ENCODE assay signal across 8 cellular contexts in genomic region chr11:65430406-65431217, GRCh38. TPM values are rescaled to one million over a fixed set of nuclear protein-coding genes. Genes with fewer than 3 reads are reported as not detected.
DNase-seq lines count a peak whose midpoint lies in the region; ATAC-seq and TF ChIP-seq lines count a peak whose summit lies in the region.

No MANE protein-coding gene starts in this region.

- TF ChIP-seq CTCF in left lung (IDR thresholded peaks at IDR 0.05): no peak
- TF ChIP-seq CTCF in type B pancreatic cell (conservative IDR thresholded peaks at IDR 0.05): no peak

- H3K4me1 ChIP-seq in left lung (peaks cover 42 to 91% of the 10 kb centered on the region in 2 donors), SJCRH30 (peaks cover 12% of the 10 kb centered on the region)

- H3K27ac ChIP-seq in left lung (peak overlapping the region; percentile 77 to 99), SJCRH30 (no peak overlapping the region)

- CTCF ChIA-PET in activated naive CD4-positive, alpha-beta T cell treated with anti-CD3 and anti-CD28 coated beads for 36 hours (lab: Charles Lee): interaction anchor here (1.0 to 1.5 kb wide), 8 partner anchors 10 to 81 kb away, joined by 3 to 6 read pairs (median 4); partner anchors contain the start of gene MALAT1

- H3K36me3 ChIP-seq in left lung: peaks cover 5 to 64% of the 10 kb centered on the region in 2 donors
- peaks cover 42% of the 10 kb centered on the region for H3K36me3 ChIP-seq in SJCRH30

- ATAC-seq in left lung: peak; percentile 0
- no peak for ATAC-seq in HG02798 (IDR thresholded peaks at IDR 0.05; ENCODE audit: poor library complexity, unreplicated experiment)
- ATAC-seq in GM21360 (IDR thresholded peaks at IDR 0.05; ENCODE audit: unreplicated experiment): no peak

- intact Hi-C loops in activated naive CD4-positive, alpha-beta T cell treated with anti-CD3 and anti-CD28 coated beads for 36 hours (cut with micrococcal nuclease): loop anchor here (2.0 kb wide), 1 partner anchor 14 kb away; no protein-coding TSS in a partner anchor
- intact Hi-C loops in left lung (cut with DNase I): no loop called here

- H3K4me3 ChIP-seq in left lung (peak overlapping the region in 1 of 2 donors; percentile 80), SJCRH30 (no peak overlapping the region)

- H3K4me3 Mint-ChIP-seq in activated naive CD4-positive, alpha-beta T cell treated with anti-CD3 and anti-CD28 coated beads for 36 hours: peak overlapping the region; percentile 100
- peak overlapping the region; percentile 100 for H3K4me3 Mint-ChIP-seq in activated naive CD8-positive, alpha-beta T cell treated with anti-CD3 and anti-CD28 coated beads for 36 hours
- peak overlapping the region; percentile 70 for H3K4me3 Mint-ChIP-seq in type B pancreatic cell

- H3K27me3 ChIP-seq in left lung: no peaks in the 10 kb centered on the region
- no peaks in the 10 kb centered on the region for H3K27me3 ChIP-seq in SJCRH30

- peak overlapping the region; percentile 99 for H3K27ac Mint-ChIP-seq in activated naive CD4-positive, alpha-beta T cell treated with anti-CD3 and anti-CD28 coated beads for 36 hours
- H3K27ac Mint-ChIP-seq in activated naive CD8-positive, alpha-beta T cell treated with anti-CD3 and anti-CD28 coated beads for 36 hours: peak overlapping the region; percentile 99
- peak overlapping the region; percentile 99 for H3K27ac Mint-ChIP-seq in type B pancreatic cell

- peaks cover 71% of the 10 kb centered on the region for H3K36me3 Mint-ChIP-seq in activated naive CD4-positive, alpha-beta T cell treated with anti-CD3 and anti-CD28 coated beads for 36 hours (ENCODE audit: low read depth)
- H3K36me3 Mint-ChIP-seq in activated naive CD8-positive, alpha-beta T cell treated with anti-CD3 and anti-CD28 coated beads for 36 hours: peaks cover 43% of the 10 kb centered on the region
- peaks cover 33% of the 10 kb centered on the region for H3K36me3 Mint-ChIP-seq in type B pancreatic cell

- H3K9me3 ChIP-seq in left lung: no peaks in the 10 kb centered on the region
- H3K9me3 ChIP-seq in SJCRH30 (replicated peaks): no peaks in the 10 kb centered on the region

- H3K9me3 Mint-ChIP-seq in activated naive CD4-positive, alpha-beta T cell treated with anti-CD3 and anti-CD28 coated beads for 36 hours: no peaks in the 10 kb centered on the region
- H3K9me3 Mint-ChIP-seq in activated naive CD8-positive, alpha-beta T cell treated with anti-CD3 and anti-CD28 coated beads for 36 hours: no peaks in the 10 kb centered on the region
- H3K9me3 Mint-ChIP-seq in type B pancreatic cell: no peaks in the 10 kb centered on the region

- H3K27me3 Mint-ChIP-seq in activated naive CD4-positive, alpha-beta T cell treated with anti-CD3 and anti-CD28 coated beads for 36 hours (ENCODE audit: low read depth): no peaks in the 10 kb centered on the region
- no peaks in the 10 kb centered on the region for H3K27me3 Mint-ChIP-seq in activated naive CD8-positive, alpha-beta T cell treated with anti-CD3 and anti-CD28 coated beads for 36 hours
- peaks cover 18% of the 10 kb centered on the region for H3K27me3 Mint-ChIP-seq in type B pancreatic cell

- H3K4me1 Mint-ChIP-seq in activated naive CD4-positive, alpha-beta T cell treated with anti-CD3 and anti-CD28 coated beads for 36 hours (ENCODE audit: low read depth): peaks cover 82% of the 10 kb centered on the region
- H3K4me1 Mint-ChIP-seq in activated naive CD8-positive, alpha-beta T cell treated with anti-CD3 and anti-CD28 coated beads for 36 hours: peaks cover 89% of the 10 kb centered on the region
- peaks cover 52% of the 10 kb centered on the region for H3K4me1 Mint-ChIP-seq in type B pancreatic cell (ENCODE audit: unreplicated experiment)

- DNase-seq in activated naive CD4-positive, alpha-beta T cell treated with anti-CD3 and anti-CD28 coated beads for 36 hours: peak; percentile 56
- DNase-seq in activated naive CD4-positive, alpha-beta T cell (lab: John Stamatoyannopoulos, UW): no peak
- DNase-seq in activated naive CD8-positive, alpha-beta T cell treated with anti-CD3 and anti-CD28 coated beads for 36 hours: no peak
- DNase-seq in left lung: peak in 1 of 2 donors; percentile 21
- no peak for DNase-seq in type B pancreatic cell (ENCODE audit: extremely low spot score, unreplicated experiment)
- no peak for DNase-seq in SJCRH30

RNA-seq across cellular contexts. Expression of gene NEAT1, which starts 8.0 kb away (rescaled TPM):
- 100 to 1,000 TPM; 693 to 750 TPM for total RNA-seq in activated naive CD4-positive, alpha-beta T cell treated with anti-CD3 and anti-CD28 coated beads for 36 hours
- 100 to 1,000 TPM; 136 to 155 TPM for total RNA-seq in activated naive CD8-positive, alpha-beta T cell treated with anti-CD3 and anti-CD28 coated beads for 36 hours
- total RNA-seq in left lung (1,000 to 10,000 TPM; 1,146 to 1,441 TPM), type B pancreatic cell (ENCODE audit: low replicate concordance) (229 and 395 TPM in 2 replicates)
- 6.2 and 12.8 TPM in 2 replicates for total RNA-seq in SJCRH30 (2014; rRNA removed; shearing (Covaris generic))

RNA-seq across cellular contexts. Expression of gene FRMD8, which starts 44.2 kb away (rescaled TPM):
- 10 to 100 TPM; 38.2 to 40.0 TPM for total RNA-seq in activated naive CD4-positive, alpha-beta T cell treated with anti-CD3 and anti-CD28 coated beads for 36 hours
- total RNA-seq in activated naive CD8-positive, alpha-beta T cell treated with anti-CD3 and anti-CD28 coated beads for 36 hours: 10 to 100 TPM; 33.1 to 36.3 TPM
- total RNA-seq in left lung (10 to 100 TPM; 31.7 to 31.9 TPM), type B pancreatic cell (ENCODE audit: low replicate concordance) (35.0 and 41.8 TPM in 2 replicates)
- total RNA-seq in SJCRH30 (2014; rRNA removed; shearing (Covaris generic)): 21.0 and 22.2 TPM in 2 replicates

RNA-seq across cellular contexts. Expression of gene SLC25A45, which starts 48.2 kb away (rescaled TPM):
- total RNA-seq in activated naive CD4-positive, alpha-beta T cell treated with anti-CD3 and anti-CD28 coated beads for 36 hours: 10 to 100 TPM; 10.4 to 12.1 TPM
- 10 to 100 TPM; 15.4 to 15.7 TPM for total RNA-seq in activated naive CD8-positive, alpha-beta T cell treated with anti-CD3 and anti-CD28 coated beads for 36 hours
- total RNA-seq in left lung (1 to 10 TPM; 8.4 to 9.8 TPM), type B pancreatic cell (ENCODE audit: low replicate concordance) (1.9 and 5.6 TPM in 2 replicates)
- total RNA-seq in SJCRH30 (2014; rRNA removed; shearing (Covaris generic)): 1.1 and 1.3 TPM in 2 replicates
